8 cellular contexts compared by ENCODE assay signal in the genomic region with DNA sequence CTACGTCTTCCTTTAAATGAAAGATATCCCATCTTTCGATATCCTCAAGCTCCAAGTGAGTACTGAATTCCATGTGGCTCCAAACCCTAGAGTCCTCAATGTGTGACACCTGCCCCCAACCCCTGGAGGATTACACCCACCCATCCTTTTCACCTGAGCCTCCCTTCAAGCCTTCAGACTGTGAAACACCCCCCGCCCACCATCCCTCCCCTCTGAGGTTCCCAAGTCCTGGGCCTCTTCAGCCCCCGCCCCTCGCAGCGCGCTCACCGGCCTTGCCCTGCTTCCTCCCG. TPM values are rescaled to one million over a fixed set of nuclear protein-coding genes. Genes with fewer than 3 reads are reported as not detected.
DNase-seq lines count a peak whose midpoint lies in the region; ATAC-seq and TF ChIP-seq lines count a peak whose summit lies in the region.

No MANE protein-coding gene starts in this region.

- ATAC-seq in DND-41 (ENCODE audit: insufficient read depth, low read depth) (no peak), PC-3 (no peak), HG03342 (IDR thresholded peaks at IDR 0.05; ENCODE audit: unreplicated experiment) (no peak), HG02981 (IDR thresholded peaks at IDR 0.05; ENCODE audit: unreplicated experiment) (no peak)

- TF ChIP-seq CTCF in DND-41 (IDR thresholded peaks at IDR 0.05; ENCODE audit: borderline replicate concordance, extremely low read depth, low read length, poor library complexity, severe bottlenecking) (no peak), PC-3 (conservative IDR thresholded peaks at IDR 0.05; ENCODE audit: low read depth, low read length) (no peak), neutrophil (IDR thresholded peaks at IDR 0.05) (no peak)

- DNase-seq in DND-41 (peak; percentile 84), PC-3 (no peak), SIG-M5 (lab: John Stamatoyannopoulos, UW) (no peak), posterior vena cava (ENCODE audit: low spot score) (no peak)

- H3K36me3 ChIP-seq in DND-41 (ENCODE audit: insufficient read depth, low read length): peaks cover 48% of the 10 kb centered on the region
- H3K36me3 ChIP-seq in PC-3 (ENCODE audit: low read depth, low read length): peaks cover 34% of the 10 kb centered on the region
- peaks cover 26% of the 10 kb centered on the region for H3K36me3 ChIP-seq in ectodermal cell (ENCODE audit: control insufficient read depth, insufficient read depth, low read length)
- peaks cover 46% of the 10 kb centered on the region for H3K36me3 ChIP-seq in neutrophil

- H2AFZ ChIP-seq in DND-41 (ENCODE audit: low read depth, low read length): peak overlapping the region; percentile 84
- H2AFZ ChIP-seq in PC-3 (ENCODE audit: low read length): peak overlapping the region; percentile 77; the same call in 1 of the 2 replicates

- H4K20me1 ChIP-seq in DND-41 (ENCODE audit: insufficient read depth, low read length): peaks cover 22% of the 10 kb centered on the region; the same call in 1 of the 2 replicates
- H4K20me1 ChIP-seq in PC-3 (ENCODE audit: low read length): no peaks in the 10 kb centered on the region

- POLR2A ChIA-PET in PC-3 (lab: Charles Lee; ENCODE audit: unreplicated experiment): interaction anchor here (1.0 kb wide), 2 partner anchors 11 to 12 kb away, joined by 4 read pairs; no protein-coding TSS in a partner anchor

- intact Hi-C loops in PC-3 (cut with micrococcal nuclease) (loop anchor here (1.0 to 2.0 kb wide), 3 partner anchors 12 to 56 kb away; no protein-coding TSS in a partner anchor), posterior vena cava (cut with DNase I) (loop anchor here in 1 of 2 donors (5.0 kb wide), 1 partner anchor 46 kb away; no protein-coding TSS in a partner anchor)

- peak overlapping the region; percentile 84 for H3K4me2 ChIP-seq in DND-41 (ENCODE audit: insufficient read depth, low read length)
- H3K4me2 ChIP-seq in PC-3 (ENCODE audit: low read length): peak overlapping the region; percentile 88

- H3K79me2 ChIP-seq in DND-41 (ENCODE audit: insufficient read depth, low read length) (peaks cover 39% of the 10 kb centered on the region), PC-3 (ENCODE audit: low read length) (peaks cover 42% of the 10 kb centered on the region)

- H3K4me1 ChIP-seq in DND-41 (ENCODE audit: insufficient read depth, low read length): peaks cover 54% of the 10 kb centered on the region
- peaks cover 24% of the 10 kb centered on the region for H3K4me1 ChIP-seq in PC-3 (ENCODE audit: insufficient read depth, low read length)
- H3K4me1 ChIP-seq in ectodermal cell (ENCODE audit: control insufficient read depth, insufficient read depth, low read length): peaks cover 33% of the 10 kb centered on the region
- peaks cover 28 to 37% of the 10 kb centered on the region in 2 experiments for H3K4me1 ChIP-seq in neutrophil (ENCODE audit: control insufficient read depth in 1 of 2, insufficient read depth in 1 of 2, low read depth in 1 of 2, low read length in 1 of 2)

- CTCF ChIA-PET in PC-3 (lab: Charles Lee): interaction anchor here (0.6 to 1.7 kb wide), 5 partner anchors 33 to 313 kb away, joined by 3 to 8 read pairs (median 5); partner anchors contain the start of genes LENEP and ZBTB7B

- peak overlapping the region; percentile 86 to 89 for H3K4me3 ChIP-seq in DND-41 (ENCODE audit: low read depth in 1 of 2, low read length in 2 of 2)
- peak overlapping the region; percentile 71 for H3K4me3 ChIP-seq in PC-3 (ENCODE audit: low read length)
- peak overlapping the region; percentile 86 for H3K4me3 ChIP-seq in ectodermal cell (ENCODE audit: insufficient read depth, low read depth, low read length)
- peak overlapping the region; percentile 88 to 99 for H3K4me3 ChIP-seq in neutrophil (ENCODE audit: low read depth in 1 of 2, low read length in 1 of 2)

- H3K27ac ChIP-seq in DND-41 (ENCODE audit: low read length) (peak overlapping the region; percentile 99), PC-3 (ENCODE audit: low read length) (peak overlapping the region; percentile 83), ectodermal cell (ENCODE audit: insufficient read depth, low read depth, low read length, poor library complexity, severe bottlenecking) (peak overlapping the region; percentile 89), neutrophil (peak overlapping the region; percentile 98)

- no peaks in the 10 kb centered on the region for H3F3A ChIP-seq in PC-3 (ENCODE audit: low read length, unreplicated experiment)

- H3K9me3 ChIP-seq in DND-41 (ENCODE audit: insufficient read depth, low read length, severe bottlenecking): no peaks in the 10 kb centered on the region
- H3K9me3 ChIP-seq in PC-3 (ENCODE audit: low read length): no peaks in the 10 kb centered on the region
- H3K9me3 ChIP-seq in ectodermal cell (ENCODE audit: control insufficient read depth, low read length): no peaks in the 10 kb centered on the region
- no peaks in the 10 kb centered on the region for H3K9me3 ChIP-seq in neutrophil

- WGBS in ectodermal cell, 2 experiments: 4% methylated on average over 9 of the region's 9 CpGs

- H3K27me3 ChIP-seq in DND-41 (ENCODE audit: insufficient read depth, low read length, poor library complexity) (no peaks in the 10 kb centered on the region), PC-3 (ENCODE audit: low read length) (no peaks in the 10 kb centered on the region), ectodermal cell (ENCODE audit: control insufficient read depth, insufficient read depth, low read length, poor library complexity, severe bottlenecking) (no peaks in the 10 kb centered on the region), neutrophil (no peaks in the 10 kb centered on the region)

- no TSS peak for BruUV-seq in PC-3 (replicated peaks; lab: Mats Ljungman, UMichigan)

- H3K9ac ChIP-seq in DND-41 (ENCODE audit: low read depth, low read length) (peak overlapping the region; percentile 97), PC-3 (ENCODE audit: low read length) (peak overlapping the region; percentile 96)

- no peaks in the 10 kb centered on the region for H3K9me2 ChIP-seq in PC-3 (replicated peaks; ENCODE audit: low read length)

RNA-seq across cellular contexts. Expression of gene PYGO2, which starts 0.4 kb away (rescaled TPM):
- total RNA-seq in PC-3 (2014; rRNA removed): 41.7 and 43.3 TPM in 2 replicates
- 64.5 TPM for polyA plus RNA-seq in ectodermal cell (2013, experiment 1 of 4)
- 69.0 TPM for polyA plus RNA-seq in ectodermal cell (2013, experiment 2 of 4)
- polyA plus RNA-seq in ectodermal cell (2013, experiment 3 of 4): 48.8 TPM
- polyA plus RNA-seq in ectodermal cell (2013, experiment 4 of 4): 49.3 TPM
- 10 to 100 TPM; 17.0 to 19.2 TPM for total RNA-seq in posterior vena cava

RNA-seq across cellular contexts. Expression of gene PBXIP1, which starts 5.3 kb away (rescaled TPM):
- total RNA-seq in PC-3 (2014; rRNA removed): 35.4 and 43.1 TPM in 2 replicates
- 79.7 TPM for polyA plus RNA-seq in ectodermal cell (2013, experiment 1 of 4)
- polyA plus RNA-seq in ectodermal cell (2013, experiment 2 of 4): 98.5 TPM
- 57.5 TPM for polyA plus RNA-seq in ectodermal cell (2013, experiment 3 of 4)
- 67.6 TPM for polyA plus RNA-seq in ectodermal cell (2013, experiment 4 of 4)
- 100 to 1,000 TPM in 1 of 2 donors, 10 to 100 TPM in 1; 95.3 to 138 TPM for total RNA-seq in posterior vena cava

RNA-seq across cellular contexts. Expression of gene SHC1, which starts 9.4 kb away (rescaled TPM):
- total RNA-seq in PC-3 (2014; rRNA removed): 106 and 107 TPM in 2 replicates
- polyA plus RNA-seq in ectodermal cell (2013, experiment 1 of 4): 185 TPM
- 176 TPM for polyA plus RNA-seq in ectodermal cell (2013, experiment 2 of 4)
- 110 TPM for polyA plus RNA-seq in ectodermal cell (2013, experiment 3 of 4)
- 131 TPM for polyA plus RNA-seq in ectodermal cell (2013, experiment 4 of 4)
- 100 to 1,000 TPM; 135 to 149 TPM for total RNA-seq in posterior vena cava

RNA-seq across cellular contexts. Expression of gene CKS1B, which starts 13.3 kb away (rescaled TPM):
- total RNA-seq in PC-3 (2014; rRNA removed): 330 and 390 TPM in 2 replicates
- polyA plus RNA-seq in ectodermal cell (2013, experiment 1 of 4): 267 TPM
- 261 TPM for polyA plus RNA-seq in ectodermal cell (2013, experiment 2 of 4)
- 286 TPM for polyA plus RNA-seq in ectodermal cell (2013, experiment 3 of 4)
- 304 TPM for polyA plus RNA-seq in ectodermal cell (2013, experiment 4 of 4)
- 10 to 100 TPM; 22.5 to 23.4 TPM for total RNA-seq in posterior vena cava

RNA-seq across cellular contexts. Expression of gene FLAD1, which starts 22.0 kb away (rescaled TPM):
- total RNA-seq in PC-3 (2014; rRNA removed): 58.5 and 84.0 TPM in 2 replicates
- 59.1 TPM for polyA plus RNA-seq in ectodermal cell (2013, experiment 1 of 4)
- polyA plus RNA-seq in ectodermal cell (2013, experiment 2 of 4): 69.3 TPM
- polyA plus RNA-seq in ectodermal cell (2013, experiment 3 of 4): 50.1 TPM
- polyA plus RNA-seq in ectodermal cell (2013, experiment 4 of 4): 56.7 TPM
- 10 to 100 TPM; 18.3 to 21.6 TPM for total RNA-seq in posterior vena cava
